ENCODE assay signal across 20 cellular contexts in the genomic region with DNA sequence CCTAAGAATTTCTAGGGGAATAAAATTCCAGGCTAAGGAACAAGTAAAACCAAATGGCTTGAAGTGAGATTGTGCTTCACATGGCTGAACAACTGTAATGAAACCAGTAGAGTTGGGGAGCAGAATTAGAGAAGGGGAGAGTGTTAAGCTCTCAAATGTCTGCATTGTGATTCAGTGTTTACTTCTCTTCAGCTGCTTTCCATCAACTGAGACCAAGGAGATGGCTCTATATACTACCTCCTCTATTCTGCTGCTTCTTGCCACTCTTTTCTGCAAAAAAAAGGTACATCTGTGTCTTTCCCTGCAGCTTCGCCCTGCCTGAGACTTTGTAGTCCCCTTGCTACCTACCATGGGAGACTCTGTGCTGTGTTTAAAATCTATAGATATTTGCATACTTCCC.
DNase-seq lines count a peak whose midpoint lies in the region; ATAC-seq and TF ChIP-seq lines count a peak whose summit lies in the region.
"Had no signal": no experiment of that assay in that cellular context is flagged by ENCODE, and none has a peak within 500 bp of the region (broad histone marks: within the 10 kb centered on the region; RNA-seq: fewer than 3 reads in every experiment).

No MANE protein-coding gene starts in this region.

- peaks cover 0 to 7% (median 6%) of the 10 kb centered on the region in 3 experiments; a peak in 3 of 7 replicates for H3K36me3 Mint-ChIP-seq in H9 (ENCODE audit: insufficient read depth in 1 of 3, low read depth in 3 of 3)
- H3K36me3 Mint-ChIP-seq: IgD-negative memory B cell had no signal

- H3K9ac ChIP-seq in H9 (ENCODE audit: extremely low read depth, insufficient read length, low read length) = no peak overlapping the region

- TF ChIP-seq CTCF in H9 (conservative IDR thresholded peaks at IDR 0.05) (no peak), osteoblast (IDR thresholded peaks at IDR 0.05; ENCODE audit: extremely low read depth, low read depth, low read length) (no peak)

- H2AK5ac ChIP-seq in H9 (ENCODE audit: insufficient read length, low read length) = no peak overlapping the region

- H3K4me1 ChIP-seq in H9 (ENCODE audit: insufficient read depth, low read length) (no peaks in the 10 kb centered on the region; the same call in 1 of the 2 replicates), osteoblast (ENCODE audit: insufficient read depth, low read length) (no peaks in the 10 kb centered on the region)
- H3K4me1 ChIP-seq: Caco-2 had no signal

- H3K4ac ChIP-seq in H9 (ENCODE audit: low read depth, low read length) = no peak overlapping the region

- H3K27me3 ChIP-seq in H9 (ENCODE audit: insufficient read depth, low read length) = no peaks in the 10 kb centered on the region
- H3K27me3 ChIP-seq in osteoblast (ENCODE audit: insufficient read depth, low read length) = no peaks in the 10 kb centered on the region

- peak overlapping the region; percentile 30 to 93 (median 44); a peak in 4 of 7 replicates for H3K27ac Mint-ChIP-seq in H9
- H3K27ac Mint-ChIP-seq: CD4-positive, alpha-beta T cell; IgD-negative memory B cell had no signal

- H2BK120ac ChIP-seq in H9 (ENCODE audit: low read depth, low read length, poor library complexity, severe bottlenecking) = no peak overlapping the region

- H2BK20ac ChIP-seq in H9 (ENCODE audit: low read depth, low read length, poor library complexity, severe bottlenecking) = no peak overlapping the region

- no peak overlapping the region for H4K5ac ChIP-seq in H9 (ENCODE audit: insufficient read length, low read depth, low read length)

- H3K4me2 ChIP-seq in H9 (ENCODE audit: insufficient read depth, insufficient read length, low read length) (no peak overlapping the region), osteoblast (ENCODE audit: insufficient read depth, low read length) (no peak overlapping the region)
- H3K4me2 ChIP-seq: A549 had no signal

- H3T11ph ChIP-seq in H9 (ENCODE audit: low read length) = no peak overlapping the region

- H3K23ac ChIP-seq in H9 (ENCODE audit: insufficient read length, low read depth, low read length) = no peak overlapping the region

- H3K56ac ChIP-seq in H9 (ENCODE audit: insufficient read length, low read depth, low read length) = no peak overlapping the region

- H2BK15ac ChIP-seq in H9 (ENCODE audit: low read depth, low read length) = no peak overlapping the region

- H3K36me3 ChIP-seq in osteoblast (ENCODE audit: insufficient read depth, low read length) = no peaks in the 10 kb centered on the region

- no peak overlapping the region for H3K14ac ChIP-seq in H9 (ENCODE audit: insufficient read depth, low read length)

- no peaks in the 10 kb centered on the region for H3K27me3 Mint-ChIP-seq in H9 (ENCODE audit: low read depth)
- H3K27me3 Mint-ChIP-seq: CD4-positive, alpha-beta T cell; IgD-negative memory B cell had no signal

- H4K8ac ChIP-seq in H9 (replicated peaks; ENCODE audit: insufficient read length, low read depth, low read length) = no peak overlapping the region

- H3K9me3 ChIP-seq in H9 (ENCODE audit: control insufficient read depth, low read depth, low read length) (no peaks in the 10 kb centered on the region), osteoblast (ENCODE audit: low read depth, low read length) (no peaks in the 10 kb centered on the region)
- H3K9me3 ChIP-seq: A549, Caco-2 had no signal

- no peaks in the 10 kb centered on the region for H3K79me1 ChIP-seq in H9 (ENCODE audit: insufficient read depth, low read depth, low read length, poor library complexity, severe bottlenecking)

- no peak overlapping the region for H3K4me3 Mint-ChIP-seq in H9
- H3K4me3 Mint-ChIP-seq: CD4-positive, alpha-beta T cell; IgD-negative memory B cell had no signal

- no peak overlapping the region for H2BK5ac ChIP-seq in H9 (ENCODE audit: insufficient read length, low read length)

- H3K23me2 ChIP-seq in H9 (ENCODE audit: insufficient read length, low read depth, low read length, poor library complexity, severe bottlenecking) = no peaks in the 10 kb centered on the region

- peaks cover 9 to 15% of the 10 kb centered on the region in 2 experiments for H3K4me1 Mint-ChIP-seq in H9
- H3K4me1 Mint-ChIP-seq: IgD-negative memory B cell had no signal

- H3K9me3 Mint-ChIP-seq in H9 = no peaks in the 10 kb centered on the region
- H3K9me3 Mint-ChIP-seq: CD4-positive, alpha-beta T cell had no signal

- H3K27ac ChIP-seq in H9 (ENCODE audit: insufficient read length, low read depth, low read length) (peak overlapping the region; percentile 26), osteoblast (ENCODE audit: low read depth, low read length) (no peak overlapping the region)
- H3K27ac ChIP-seq: A549, RWPE1 had no signal

- H2BK12ac ChIP-seq in H9 (ENCODE audit: insufficient read length, low read depth, low read length) = no peak overlapping the region

- H3K4me3 ChIP-seq in osteoblast (ENCODE audit: insufficient read depth, low read length) = no peak overlapping the region
- H3K4me3 ChIP-seq: A549, GM12878 had no signal

- H4K20me1 ChIP-seq in H9 (ENCODE audit: control insufficient read depth, insufficient read depth, insufficient read length) = no peaks in the 10 kb centered on the region
- no peaks in the 10 kb centered on the region for H4K20me1 ChIP-seq in osteoblast (ENCODE audit: insufficient read depth, low read length)

- H3K79me2 ChIP-seq in H9 (ENCODE audit: insufficient read depth, low read length) = no peaks in the 10 kb centered on the region
- H3K79me2 ChIP-seq in osteoblast (ENCODE audit: insufficient read depth, low read length) = peaks cover 10% of the 10 kb centered on the region

- no peak overlapping the region for H3K18ac ChIP-seq in H9 (ENCODE audit: insufficient read length, low read depth, low read length)

- H2AFZ ChIP-seq in H9 (ENCODE audit: low read length) (no peak overlapping the region), osteoblast (ENCODE audit: low read length) (no peak overlapping the region)

- no peak for DNase-seq in H9
- DNase-seq in amniotic epithelial cell (ENCODE audit: low read depth) = peak; percentile 2
- peak; percentile 21 for DNase-seq in left kidney (ENCODE audit: low read depth, low spot score)
- DNase-seq in osteoblast (ENCODE audit: insufficient read length, low spot score, missing footprints) = peak; percentile 22
- no peak for DNase-seq in DMS 273 (lab: John Stamatoyannopoulos, UW; ENCODE audit: unreplicated experiment)
- no peak for DNase-seq in inferior parietal cortex (ENCODE audit: extremely low spot score)
- DNase-seq: Caco-2; CD4-positive, alpha-beta T cell; Karpas-422; NCI-H1417 treated with DMSO at 0.1 percent for 48 hours; NCI-H1930; NCI-H226; NCI-H524 treated with DMSO at 0.1 percent for 48 hours; PC-3 had no signal

- H4K91ac ChIP-seq in H9 (ENCODE audit: insufficient read length, low read depth, low read length) = no peak overlapping the region

- no CpG with 5 or more reads among the region's 1 CpG for WGBS in H9 (ENCODE audit: extremely low coverage, insufficient read length, low lambda C conversion rate)

- ATAC-seq in GM18519 (IDR thresholded peaks at IDR 0.05; ENCODE audit: low FRiP score, unreplicated experiment) (no peak), HG02852 (IDR thresholded peaks at IDR 0.05; ENCODE audit: unreplicated experiment) (no peak)
- ATAC-seq: A549, GM12878, PC-3 had no signal

Comparison
In these comparisons a context has a peak if more than half of its experiments do, and no peak if none do; other contexts are left out.
1. DNase-seq: peak in amniotic epithelial cell (single experiment), left kidney (single experiment) and osteoblast (single experiment); none in H9 (single experiment), DMS 273 (single experiment) and inferior parietal cortex (single experiment).